Comparison of ENCODE assay signal across 9 cellular contexts in genomic region chr9:131658753-131659129, GRCh38.
A peak's percentile ranks its signal among the peaks of the same experiment; 100 is the strongest.
DNase-seq lines count a peak whose midpoint lies in the region; TF ChIP-seq lines count a peak whose summit lies in the region.
"Had no signal": no experiment of that assay in that cellular context is flagged by ENCODE, and none has a peak within 500 bp of the region (broad histone marks: within the 10 kb centered on the region; RNA-seq: fewer than 3 reads in every experiment).

No MANE protein-coding gene starts in this region.

- no peaks in the 10 kb centered on the region for H3K9me3 ChIP-seq in OCI-LY3 (ENCODE audit: insufficient read depth, low read length)
- no peaks in the 10 kb centered on the region for H3K9me3 ChIP-seq in sigmoid colon

- H3K4me1 ChIP-seq in OCI-LY3 (ENCODE audit: low read length) (peaks cover 52% of the 10 kb centered on the region), sigmoid colon (peaks cover 0 to 55% (median 43%) of the 10 kb centered on the region in 4 donors)

- H3K27ac Mint-ChIP-seq in Calu3 (ENCODE audit: unreplicated experiment): peak overlapping the region; percentile 96

- H4K20me1 ChIP-seq in OCI-LY3 (ENCODE audit: insufficient read depth, low read length): peaks cover 94% of the 10 kb centered on the region

- no peaks in the 10 kb centered on the region for H3K27me3 Mint-ChIP-seq in Calu3 (ENCODE audit: unreplicated experiment)

- TF ChIP-seq EP300 in sigmoid colon (IDR thresholded peaks at IDR 0.05): no peak

- DNase-seq in Calu3 (no peak), coronary artery (ENCODE audit: low spot score) (peak; percentile 35), sigmoid colon (no peak), NCI-H1092 treated with DMSO at 0.1 percent for 48 hours (lab: John Stamatoyannopoulos, UW) (no peak), COLO829 (ENCODE audit: low spot score) (no peak), NCI-H345 (lab: John Stamatoyannopoulos, UW) (no peak)
- DNase-seq in NK-92 treated with Interleukin-12 subunit alpha and Interleukin-12 subunit beta, amount 100 ng/mL, for 24 hours (lab: John Stamatoyannopoulos, UW): no peak
- DNase-seq: right cardiac atrium had no signal

- H3K4me2 ChIP-seq in OCI-LY3 (ENCODE audit: low read length): peak overlapping the region; percentile 62

- H3K27ac ChIP-seq in OCI-LY3 (ENCODE audit: low read length) (peak overlapping the region; percentile 84), coronary artery (peak overlapping the region; percentile 38 to 67), sigmoid colon (peak overlapping the region in 3 of 4 donors; percentile 38 to 58 (median 40))

- no TSS peak for BruUV-seq in Calu3 (replicated peaks; lab: Mats Ljungman, UMichigan)

- no peak overlapping the region for H3K4me3 ChIP-seq in OCI-LY3 (ENCODE audit: low read length)
- H3K4me3 ChIP-seq in coronary artery: no peak overlapping the region
- H3K4me3 ChIP-seq in sigmoid colon: no peak overlapping the region

- TF ChIP-seq CTCF in Calu3 (IDR thresholded peaks at IDR 0.05; ENCODE audit: unreplicated experiment) (no peak), OCI-LY3 (IDR thresholded peaks at IDR 0.05; ENCODE audit: low read depth, low read length) (no peak), coronary artery (IDR thresholded peaks at IDR 0.05) (no peak), sigmoid colon (IDR thresholded peaks at IDR 0.05) (no peak)

- H3K79me2 ChIP-seq in OCI-LY3 (ENCODE audit: low read length): peaks cover 100% of the 10 kb centered on the region

- peaks cover 41% of the 10 kb centered on the region for H3K4me1 Mint-ChIP-seq in Calu3 (ENCODE audit: low read depth, unreplicated experiment)

- H3K36me3 Mint-ChIP-seq in Calu3 (ENCODE audit: insufficient read depth, unreplicated experiment): peaks cover 5% of the 10 kb centered on the region

- H3K27me3 ChIP-seq in OCI-LY3 (ENCODE audit: low read depth, low read length): no peaks in the 10 kb centered on the region
- no peaks in the 10 kb centered on the region for H3K27me3 ChIP-seq in sigmoid colon

- no peak for TF ChIP-seq POLR2A in sigmoid colon (IDR thresholded peaks at IDR 0.05)

- no peak overlapping the region; the same call in 1 of the 2 replicates for H3K9ac ChIP-seq in OCI-LY3 (ENCODE audit: low read length)

- no peaks in the 10 kb centered on the region for H3K9me3 Mint-ChIP-seq in Calu3 (ENCODE audit: low read depth, unreplicated experiment)

- peak overlapping the region; percentile 65 for H3K4me3 Mint-ChIP-seq in Calu3 (ENCODE audit: low read depth, unreplicated experiment)

- intact Hi-C loops in Calu3 (cut with micrococcal nuclease; ENCODE audit: unreplicated experiment): loop anchor here (10.0 kb wide), 1 partner anchor 76 kb away; no protein-coding TSS in a partner anchor
- intact Hi-C loops in sigmoid colon (cut with DNase I): no loop called here

- no peak overlapping the region for H2AFZ ChIP-seq in OCI-LY3 (ENCODE audit: low read depth, low read length)

- 74 to 84% methylated on average over 4 of the region's 4 CpGs for WGBS in sigmoid colon, 2 donors

- H3K36me3 ChIP-seq in OCI-LY3 (replicated peaks; ENCODE audit: low read depth, low read length) (peaks cover 36% of the 10 kb centered on the region), sigmoid colon (no peaks in the 10 kb centered on the region)

- CTCF ChIA-PET in Calu3 (lab: Charles Lee): interaction anchor here (0.6 to 1.1 kb wide), 2 partner anchors 20 to 82 kb away, joined by 3 read pairs; no protein-coding TSS in a partner anchor
